Comparison of ENCODE assay signal across 11 cellular contexts in genomic region chr4:104693601-104694201, GRCh38.
DNase-seq lines count a peak whose midpoint lies in the region; FAIRE-seq and TF ChIP-seq lines count a peak whose summit lies in the region.
"Had no signal": no experiment of that assay in that cellular context is flagged by ENCODE, and none has a peak within 500 bp of the region (broad histone marks: within the 10 kb centered on the region; RNA-seq: fewer than 3 reads in every experiment).

No MANE protein-coding gene starts in this region.

- H3K9me3 Mint-ChIP-seq in activated CD4-positive, alpha-beta memory T cell treated with anti-CD3 and anti-CD28 coated beads for 36 hours, result no peaks in the 10 kb centered on the region
- H3K9me3 Mint-ChIP-seq: dendritic cell treated with granulocyte-macrophage colony-stimulating factor and Interleukin-4, amounts not matched to agents 40 ng/mL and 50 ng/mL, for 4 days had no signal

- POLR2A ChIA-PET in activated CD4-positive, alpha-beta memory T cell treated with anti-CD3 and anti-CD28 coated beads for 36 hours (lab: Charles Lee), result no interaction called here

- no peak overlapping the region for H3K4me3 ChIP-seq in fibroblast of villous mesenchyme (ENCODE audit: low read depth, low read length)
- H3K4me3 ChIP-seq: suprapubic skin had no signal

- H3K27ac Mint-ChIP-seq in activated CD4-positive, alpha-beta memory T cell treated with anti-CD3 and anti-CD28 coated beads for 36 hours, result no peak overlapping the region
- H3K27ac Mint-ChIP-seq: dendritic cell treated with granulocyte-macrophage colony-stimulating factor and Interleukin-4, amounts not matched to agents 40 ng/mL and 50 ng/mL, for 4 days had no signal

- DNase-seq in AG08396 (ENCODE audit: low spot score), result peak; percentile 7
- DNase-seq in GM19239 (ENCODE audit: insufficient read length, low spot score), result peak; percentile 5
- DNase-seq in RPMI7951 (ENCODE audit: low read depth), result peak; percentile 1
- peak; percentile 2 for DNase-seq in fibroblast of villous mesenchyme (ENCODE audit: low read depth)
- DNase-seq in NK-92 treated with Interleukin-12 subunit alpha and Interleukin-12 subunit beta, amount 100 ng/mL, for 24 hours (lab: John Stamatoyannopoulos, UW), result no peak
- DNase-seq in activated naive CD4-positive, alpha-beta T cell treated with anti-CD3 and anti-CD28 coated beads, Interleukin-2, amount 50 U/mL, for 16 hours, result no peak
- DNase-seq in activated CD4-positive, alpha-beta memory T cell treated with anti-CD3 and anti-CD28 coated beads for 36 hours, result no peak
- no peak for DNase-seq in GOT3 (lab: John Stamatoyannopoulos, UW)
- DNase-seq: NCI-H69 had no signal

- intact Hi-C loops in activated CD4-positive, alpha-beta memory T cell treated with anti-CD3 and anti-CD28 coated beads for 36 hours (cut with micrococcal nuclease), result loop anchor here (1.0 kb wide), 1 partner anchor 167 kb away; no protein-coding TSS in a partner anchor

- no peaks in the 10 kb centered on the region for H3K36me3 Mint-ChIP-seq in activated CD4-positive, alpha-beta memory T cell treated with anti-CD3 and anti-CD28 coated beads for 36 hours

- TF ChIP-seq CTCF in fibroblast of villous mesenchyme (IDR thresholded peaks at IDR 0.05; ENCODE audit: insufficient read depth, low read depth, low read length), result peak; percentile 27

- H3K4me1 Mint-ChIP-seq in activated CD4-positive, alpha-beta memory T cell treated with anti-CD3 and anti-CD28 coated beads for 36 hours (ENCODE audit: low read depth), result no peaks in the 10 kb centered on the region

- CTCF ChIA-PET in activated CD4-positive, alpha-beta memory T cell treated with anti-CD3 and anti-CD28 coated beads for 36 hours (lab: Charles Lee), result no interaction called here

- no peak overlapping the region for H3K4me3 Mint-ChIP-seq in activated CD4-positive, alpha-beta memory T cell treated with anti-CD3 and anti-CD28 coated beads for 36 hours
- H3K4me3 Mint-ChIP-seq: dendritic cell treated with granulocyte-macrophage colony-stimulating factor and Interleukin-4, amounts not matched to agents 40 ng/mL and 50 ng/mL, for 4 days had no signal

- no peak for FAIRE-seq in GM19239 (lab: Jason Lieb, UNC)

- peaks cover 1% of the 10 kb centered on the region for H3K27me3 Mint-ChIP-seq in activated CD4-positive, alpha-beta memory T cell treated with anti-CD3 and anti-CD28 coated beads for 36 hours
- H3K27me3 Mint-ChIP-seq: dendritic cell treated with granulocyte-macrophage colony-stimulating factor and Interleukin-4, amounts not matched to agents 40 ng/mL and 50 ng/mL, for 4 days had no signal

Comparison
In these comparisons a context has a peak if more than half of its experiments do, and no peak if none do; other contexts are left out.
1. DNase-seq: peak in AG08396 (single experiment), GM19239 (single experiment), RPMI7951 (single experiment) and fibroblast of villous mesenchyme (single experiment); none in NK-92 treated with Interleukin-12 subunit alpha and Interleukin-12 subunit beta, amount 100 ng/mL, for 24 hours (single experiment), activated naive CD4-positive, alpha-beta T cell treated with anti-CD3 and anti-CD28 coated beads, Interleukin-2, amount 50 U/mL, for 16 hours (single experiment), activated CD4-positive, alpha-beta memory T cell treated with anti-CD3 and anti-CD28 coated beads for 36 hours (single experiment) and GOT3 (single experiment).